Comparison of ENCODE assay signal across 11 cellular contexts in the genomic region with DNA sequence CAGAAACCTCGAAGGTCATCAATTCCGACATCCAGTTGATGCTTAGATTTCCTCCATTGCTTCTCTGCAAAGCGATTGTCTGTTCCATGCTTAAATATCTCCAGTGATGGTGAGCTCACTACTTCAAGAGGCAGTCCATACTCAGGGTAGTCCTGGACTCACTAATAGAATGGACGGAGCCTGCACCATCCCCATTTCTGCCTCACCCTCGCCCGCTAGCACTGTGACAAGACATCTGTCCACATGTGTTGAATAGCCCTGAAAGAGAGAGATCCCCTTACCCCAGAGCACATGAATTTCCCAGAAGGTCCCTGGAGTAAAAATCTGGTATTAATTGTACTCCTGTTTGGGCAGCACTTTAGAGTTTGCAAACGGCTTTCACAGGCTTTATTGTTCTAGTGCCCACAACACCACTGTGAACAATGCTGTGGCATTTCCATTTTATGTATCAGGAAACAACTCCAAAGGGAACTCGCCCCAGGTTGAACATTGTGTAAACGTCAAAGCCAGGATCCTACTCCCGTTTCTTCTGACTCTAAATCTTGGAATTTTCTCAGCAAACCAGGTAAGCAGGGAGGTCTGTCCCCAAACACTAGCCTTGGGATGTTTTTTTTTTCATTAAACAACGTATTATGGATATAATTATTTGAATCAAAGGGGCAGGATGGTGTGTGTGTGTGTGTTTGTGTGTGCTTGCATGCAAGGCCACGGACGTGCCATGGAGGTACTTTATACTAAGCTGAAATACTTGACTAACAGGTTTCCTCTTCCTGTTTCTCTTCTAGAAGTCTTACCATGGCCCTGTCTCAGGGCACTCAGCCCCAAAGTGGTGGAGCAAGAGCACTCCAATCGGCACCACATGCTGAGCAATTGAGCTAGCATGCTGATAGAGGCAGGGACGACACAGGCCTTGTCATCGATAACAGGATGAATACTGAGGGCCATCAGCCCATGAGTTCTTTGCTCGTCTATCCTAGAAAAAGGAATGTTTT.
DNase-seq lines count a peak whose midpoint lies in the region; ATAC-seq and TF ChIP-seq lines count a peak whose summit lies in the region.
"Had no signal": no experiment of that assay in that cellular context is flagged by ENCODE, and none has a peak within 500 bp of the region (broad histone marks: within the 10 kb centered on the region; RNA-seq: fewer than 3 reads in every experiment).

No MANE protein-coding gene starts in this region.

- no peaks in the 10 kb centered on the region for H3K9me3 ChIP-seq in upper lobe of right lung
- H3K9me3 ChIP-seq: thoracic aorta had no signal

- intact Hi-C loops in upper lobe of right lung (cut with DNase I), result no loop called here
- intact Hi-C loops in dorsolateral prefrontal cortex (cut with DNase I), result no loop called here

- CTCF ChIA-PET in RWPE1 (lab: Yijun Ruan, JAX), result interaction anchor here (0.9 kb wide), 1 partner anchor 45 kb away, joined by 3 read pairs; no protein-coding TSS in a partner anchor

- peak; percentile 82 for ATAC-seq in upper lobe of right lung

- H3K27ac ChIP-seq in RWPE1 (no peak overlapping the region), upper lobe of right lung (peak overlapping the region; percentile 55), dorsolateral prefrontal cortex (no peak overlapping the region)
- H3K27ac ChIP-seq: thoracic aorta had no signal

- H3K4me3 ChIP-seq in upper lobe of right lung (no peak overlapping the region), dorsolateral prefrontal cortex (no peak overlapping the region)
- H3K4me3 ChIP-seq: thoracic aorta had no signal

- TF ChIP-seq CTCF in RWPE1 (conservative IDR thresholded peaks at IDR 0.05; ENCODE audit: low read depth) (no peak), upper lobe of right lung (IDR thresholded peaks at IDR 0.05) (no peak), dorsolateral prefrontal cortex (IDR thresholded peaks at IDR 0.05 in 54 of 56, conservative IDR thresholded peaks at IDR 0.05 in 2 of 56; ENCODE audit: low read depth in 1 of 56, partially characterized antibody in 56 of 56) (no peak)

- no peaks in the 10 kb centered on the region for H3K27me3 ChIP-seq in upper lobe of right lung
- no peaks in the 10 kb centered on the region for H3K27me3 ChIP-seq in dorsolateral prefrontal cortex

- H3K36me3 ChIP-seq in upper lobe of right lung, result no peaks in the 10 kb centered on the region
- H3K36me3 ChIP-seq: thoracic aorta had no signal

- H3K4me1 ChIP-seq in upper lobe of right lung, result peaks cover 19% of the 10 kb centered on the region

- POLR2A ChIA-PET in RWPE1 (lab: Yijun Ruan, JAX; ENCODE audit: low non-redundant PET), result no interaction called here

- peak; percentile 25 for DNase-seq in NOMO-1 treated with DMSO at 0.1 percent for 48 hours (lab: John Stamatoyannopoulos, UW; ENCODE audit: unreplicated experiment)
- no peak for DNase-seq in NOMO-1 (lab: John Stamatoyannopoulos, UW; ENCODE audit: unreplicated experiment in 2 of 2)
- DNase-seq in RWPE1 (ENCODE audit: low spot score), result peak; percentile 36
- peak; percentile 57 for DNase-seq in kidney tubule cell (ENCODE audit: low spot score)
- peak; percentile 81 for DNase-seq in upper lobe of right lung
- DNase-seq in activated CD4-positive, alpha-beta T cell treated with anti-CD3 and anti-CD28 coated beads for 1 hour, result no peak
- DNase-seq in dorsolateral prefrontal cortex, result no peak
- DNase-seq in GDM1 (lab: John Stamatoyannopoulos, UW), result no peak
- DNase-seq: COR-L47, NCI-H1092 had no signal

Comparison
In these comparisons a context has a peak if more than half of its experiments do, and no peak if none do; other contexts are left out.
1. DNase-seq: peak in NOMO-1 treated with DMSO at 0.1 percent for 48 hours (single experiment), RWPE1 (single experiment), kidney tubule cell (single experiment) and upper lobe of right lung (single experiment); none in NOMO-1 (0 of 2), activated CD4-positive, alpha-beta T cell treated with anti-CD3 and anti-CD28 coated beads for 1 hour (single experiment), dorsolateral prefrontal cortex (0 of 10) and GDM1 (single experiment).